31 cellular contexts compared by ENCODE assay signal in genomic region chr18:28164772-28165483, GRCh38. TPM values are rescaled to one million over a fixed set of nuclear protein-coding genes. Genes with fewer than 3 reads are reported as not detected.
"Had no signal": no experiment of that assay in that cellular context is flagged by ENCODE, and none has a peak within 500 bp of the region (broad histone marks: within the 10 kb centered on the region; RNA-seq: fewer than 3 reads in every experiment).

No MANE protein-coding gene starts in this region.

- H3K36me3 ChIP-seq: neutrophil, ovary, right atrium auricular region, stomach, thyroid gland, transverse colon, upper lobe of left lung, vagina had no signal

- H3K4me1 Mint-ChIP-seq: naive B cell; natural killer cell; stimulated activated naive B cell treated with anti-CD40 and anti-IgM and Interleukin-4, amounts not matched to agents 10 μg/mL and 1 μg/mL and 100 μg/mL, for 72 hours had no signal

- H3K36me3 Mint-ChIP-seq: mesothelial cell of epicardium; naive B cell; natural killer cell; stimulated activated naive B cell treated with anti-CD40 and anti-IgM and Interleukin-4, amounts not matched to agents 10 μg/mL and 1 μg/mL and 100 μg/mL, for 72 hours had no signal

- DNase-seq: kidney glomerular epithelial cell; left cardiac atrium; mesendoderm; naive B cell; natural killer cell; nephron progenitor cell; occipital lobe; ovary; stimulated activated CD4-positive, alpha-beta T cell treated with anti-CD3 and anti-CD28 coated beads, Interleukin-12 subunit alpha, Interleukin-12 subunit beta, amount 100 ng/mL, for 4 hours; stimulated activated CD4-positive, alpha-beta T cell treated with anti-CD3 and anti-CD28 coated beads, Interleukin-15, amount 100 ng/mL, for 24 hours; stimulated activated CD4-positive, alpha-beta T cell treated with anti-CD3 and anti-CD28 coated beads, Interleukin-2, amount 100 ng/mL, for 24 hours; stimulated activated CD4-positive, alpha-beta T cell treated with anti-CD3 and anti-CD28 coated beads, Interleukin-4, amount 100 ng/mL, for 1 hour; stimulated activated naive B cell treated with anti-CD40 and anti-IgM and Interleukin-4, amounts not matched to agents 10 μg/mL and 1 μg/mL and 100 μg/mL, for 72 hours; stimulated activated naive CD8-positive, alpha-beta T cell treated with anti-CD3 and anti-CD28 coated beads, Interleukin-15, Interleukin-2, amounts not matched to agents 100 U/mL and 50 U/mL, for 24 hours; stomach; testis; thyroid gland; transverse colon; upper lobe of left lung had no signal

- FAIRE-seq: keratinocyte had no signal

- H3K4me1 ChIP-seq: stomach, transverse colon, upper lobe of left lung, vagina had no signal

- H3K9me3 ChIP-seq: neutrophil, ovary, right atrium auricular region, stomach, testis, thyroid gland, transverse colon, upper lobe of left lung, vagina had no signal

- H3K4me2 ChIP-seq: neural progenitor cell had no signal

- H3K9ac ChIP-seq: neural progenitor cell had no signal

- H3K27me3 Mint-ChIP-seq: naive B cell; progenitor cell of endocrine pancreas; stimulated activated naive B cell treated with anti-CD40 and anti-IgM and Interleukin-4, amounts not matched to agents 10 μg/mL and 1 μg/mL and 100 μg/mL, for 72 hours had no signal

- H3K9me3 Mint-ChIP-seq: mesothelial cell of epicardium, natural killer cell, nephron progenitor cell, neural progenitor cell had no signal

- H3K4me3 Mint-ChIP-seq: mesothelial cell of epicardium; naive B cell; natural killer cell; nephron progenitor cell; neural progenitor cell; stimulated activated naive B cell treated with anti-CD40 and anti-IgM and Interleukin-4, amounts not matched to agents 10 μg/mL and 1 μg/mL and 100 μg/mL, for 72 hours had no signal

- ATAC-seq: left cardiac atrium; left lobe of liver; natural killer cell; sciatic nerve; stimulated activated naive B cell treated with anti-CD40 and anti-IgM and Interleukin-4, amounts not matched to agents 10 μg/mL and 1 μg/mL and 100 μg/mL, for 72 hours; stimulated activated naive CD8-positive, alpha-beta T cell treated with anti-CD3 and anti-CD28 coated beads, Interleukin-15, Interleukin-2, amounts not matched to agents 100 U/mL and 50 U/mL, for 24 hours had no signal

- H3K27ac ChIP-seq: neural progenitor cell, neutrophil, ovary, right atrium auricular region, skin epidermis, stomach, testis, thyroid gland, transverse colon, upper lobe of left lung, vagina had no signal

- H3K27me3 ChIP-seq: neural progenitor cell, neutrophil, ovary, right atrium auricular region, stomach, testis, thyroid gland, transverse colon, upper lobe of left lung, vagina had no signal

- H3K4me3 ChIP-seq: lung, neural progenitor cell, ovary, right atrium auricular region, skin epidermis, stomach, testis, thyroid gland, transverse colon, upper lobe of left lung, vagina had no signal

- H2AFZ ChIP-seq: neural progenitor cell had no signal

- H3K27ac Mint-ChIP-seq: mesothelial cell of epicardium; naive B cell; natural killer cell; neural progenitor cell; progenitor cell of endocrine pancreas; stimulated activated naive B cell treated with anti-CD40 and anti-IgM and Interleukin-4, amounts not matched to agents 10 μg/mL and 1 μg/mL and 100 μg/mL, for 72 hours had no signal

RNA-seq across cellular contexts. Expression of gene CDH2, which starts 12.0 kb away (rescaled TPM):
- total RNA-seq: mononuclear cell had no signal
